In genomic region chr12:121829250-121829918, GRCh38 we compare ENCODE assay signal across 1 cellular context.
TF ChIP-seq lines count a peak whose summit lies in the region.

No MANE protein-coding gene starts in this region.

TF ChIP-seq in K562, 482 proteins besides CTCF, POLR2A, EP300 and RAD21:
- TF ChIP-seq ZBTB40 (IDR thresholded peaks at IDR 0.05): peak; percentile 69
- no peak; the same call in 1 of the 2 replicates for TF ChIP-seq ZBTB40 (CRISPR knock-in tag; IDR thresholded peaks at IDR 0.05)
- peak; percentile 68 for TF ChIP-seq NFIC (IDR thresholded peaks at IDR 0.05)
- 0 out of 2 replicates have a peak, but pooled peaks have one; percentile 24 for TF ChIP-seq POLR2G (IDR thresholded peaks at IDR 0.05; ENCODE audit: low read depth, low read length)
- TF ChIP-seq, protein P1, sequence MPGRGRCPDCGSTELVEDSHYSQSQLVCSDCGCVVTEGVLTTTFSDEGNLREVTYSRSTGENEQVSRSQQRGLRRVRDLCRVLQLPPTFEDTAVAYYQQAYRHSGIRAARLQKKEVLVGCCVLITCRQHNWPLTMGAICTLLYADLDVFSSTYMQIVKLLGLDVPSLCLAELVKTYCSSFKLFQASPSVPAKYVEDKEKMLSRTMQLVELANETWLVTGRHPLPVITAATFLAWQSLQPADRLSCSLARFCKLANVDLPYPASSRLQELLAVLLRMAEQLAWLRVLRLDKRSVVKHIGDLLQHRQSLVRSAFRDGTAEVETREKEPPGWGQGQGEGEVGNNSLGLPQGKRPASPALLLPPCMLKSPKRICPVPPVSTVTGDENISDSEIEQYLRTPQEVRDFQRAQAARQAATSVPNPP (IDR thresholded peaks at IDR 0.05; ENCODE audit: borderline replicate concordance, insufficient read depth, insufficient read length): no peak
- no peak for TF ChIP-seq XRCC3 (IDR thresholded peaks at IDR 0.05)
